ENCODE assay signal across 1 cellular context in genomic region chr7:4626318-4626845, GRCh38.
TF ChIP-seq lines count a peak whose summit lies in the region.

No MANE protein-coding gene starts in this region.

TF ChIP-seq in WTC11, 78 proteins besides CTCF, POLR2A, EP300 and RAD21 (continued from another document):
- TF ChIP-seq HMGXB4 (CRISPR knock-in tag; IDR thresholded peaks at IDR 0.05) (no peak), ZMAT4 (CRISPR knock-in tag; IDR thresholded peaks at IDR 0.05) (no peak), IRF2 (CRISPR knock-in tag; IDR thresholded peaks at IDR 0.05; ENCODE audit: borderline replicate concordance, low read depth) (no peak), PRDM15 (CRISPR knock-in tag; IDR thresholded peaks at IDR 0.05) (no peak), ERG (CRISPR knock-in tag; IDR thresholded peaks at IDR 0.05) (no peak), ARID4B (CRISPR knock-in tag; IDR thresholded peaks at IDR 0.05; ENCODE audit: borderline replicate concordance) (no peak), TEAD1 (CRISPR knock-in tag; IDR thresholded peaks at IDR 0.05) (no peak)
TF ChIP-seq in WTC11: peak in this region for 0.
